8 cellular contexts compared by ENCODE assay signal in genomic region chr3:24640330-24640877, GRCh38.
DNase-seq lines count a peak whose midpoint lies in the region; ATAC-seq, FAIRE-seq and TF ChIP-seq lines count a peak whose summit lies in the region.

No MANE protein-coding gene starts in this region.

- DNase-seq in BJ (ENCODE audit: low read depth) (peak; percentile 2), HT1080 (ENCODE audit: low read depth) (peak; percentile 37), astrocyte of the cerebellum (ENCODE audit: low read depth) (peak; percentile 20), HepG2 (ENCODE audit: low spot score) (peak; percentile 15), neuronal stem cell (ENCODE audit: low spot score) (no peak), CD1c-positive myeloid dendritic cell (ENCODE audit: extremely low spot score) (no peak), SKM-1 treated with dmso at 0.1 percent for 144 hours (lab: John Stamatoyannopoulos, UW; ENCODE audit: unreplicated experiment) (no peak)

- no peak overlapping the region for H3K23ac ChIP-seq in neuronal stem cell (ENCODE audit: low read depth, low read length, poor library complexity)

- no peak overlapping the region for H2BK12ac ChIP-seq in neuronal stem cell (ENCODE audit: low read length)

- no peak overlapping the region for H3K18ac ChIP-seq in neuronal stem cell (ENCODE audit: low read length)

- H3K4me3 ChIP-seq in BJ (ENCODE audit: low read depth, low read length), result no peak overlapping the region
- no peak overlapping the region for H3K4me3 ChIP-seq in astrocyte of the cerebellum (ENCODE audit: low read depth, low read length)
- no peak overlapping the region for H3K4me3 ChIP-seq in HepG2 (replicated peaks in 1 of 3; ENCODE audit: insufficient read depth in 1 of 3, low read depth in 2 of 3, low read length in 3 of 3)
- no peak overlapping the region for H3K4me3 ChIP-seq in neuronal stem cell (ENCODE audit: low read length in 2 of 2)

- H4K91ac ChIP-seq in neuronal stem cell (ENCODE audit: low read depth, low read length, poor library complexity), result no peak overlapping the region

- H3K9me3 ChIP-seq in HepG2 (ENCODE audit: low read length) (no peaks in the 10 kb centered on the region), neuronal stem cell (replicated peaks in 1 of 2; ENCODE audit: control insufficient read depth in 2 of 2, insufficient read depth in 1 of 2, low read depth in 1 of 2, low read length in 2 of 2) (no peaks in the 10 kb centered on the region)

- H3K36me3 ChIP-seq in BJ (ENCODE audit: control insufficient read depth, insufficient read depth, low read length) (no peaks in the 10 kb centered on the region), HepG2 (replicated peaks in 1 of 2; ENCODE audit: control insufficient read depth in 1 of 2, insufficient read depth in 2 of 2, low read length in 2 of 2) (no peaks in the 10 kb centered on the region), neuronal stem cell (replicated peaks in 1 of 2; ENCODE audit: control insufficient read depth in 2 of 2, insufficient read depth in 2 of 2, low read length in 2 of 2) (no peaks in the 10 kb centered on the region)

- H3K79me2 ChIP-seq in HepG2 (ENCODE audit: insufficient read depth, low read length), result no peaks in the 10 kb centered on the region

- ATAC-seq in HepG2 (peak; percentile 94), HG03520 (IDR thresholded peaks at IDR 0.05; ENCODE audit: unreplicated experiment) (no peak)

- H3K4me1 ChIP-seq in HepG2 (ENCODE audit: insufficient read depth, low read length), result no peaks in the 10 kb centered on the region
- no peaks in the 10 kb centered on the region for H3K4me1 ChIP-seq in neuronal stem cell (ENCODE audit: control insufficient read depth in 2 of 2, insufficient read depth in 1 of 2, low read depth in 1 of 2, low read length in 2 of 2)

- WGBS in HepG2 (ENCODE audit: low lambda C conversion rate), result 0% methylated on average over 3 of the region's 3 CpGs
- no CpG with 5 or more reads among the region's 3 CpGs for WGBS in neuronal stem cell (ENCODE audit: extremely low coverage in 2 of 2, insufficient read length in 2 of 2, insufficient replicate concordance in 1 of 2), 2 donors

- CTCF ChIA-PET in BJ (lab: Yijun Ruan, JAX) (interaction anchor here (0.7 kb wide), 2 partner anchors 14 to 380 kb away, joined by 3 read pairs; no protein-coding TSS in a partner anchor), HepG2 (lab: Yijun Ruan, JAX; ENCODE audit: low intra/inter-chr PET ratio, low total read pairs) (interaction anchor here (1.5 to 2.0 kb wide), 4 partner anchors 376 to 641 kb away, joined by 6 to 8 read pairs (median 7); no protein-coding TSS in a partner anchor)

- H2BK120ac ChIP-seq in neuronal stem cell (ENCODE audit: low read depth, low read length), result no peak overlapping the region

- H3K27ac ChIP-seq in HepG2 (ENCODE audit: extremely low read length, insufficient read depth, low read length) (no peak overlapping the region), neuronal stem cell (replicated peaks; ENCODE audit: low read length) (no peak overlapping the region)

- POLR2A ChIA-PET in BJ (lab: Charles Lee), result no interaction called here
- POLR2A ChIA-PET in HepG2 (lab: Yijun Ruan, JAX), result no interaction called here

- TF ChIP-seq CTCF in BJ (IDR thresholded peaks at IDR 0.05; ENCODE audit: insufficient read depth, low read depth, low read length) (peak; percentile 57), astrocyte of the cerebellum (IDR thresholded peaks at IDR 0.05; ENCODE audit: low read depth, low read length, missing control alignments) (peak; percentile 44), HepG2 (CRISPR knock-in tag; IDR thresholded peaks at IDR 0.05) (peak; percentile 79)

- H3K4me2 ChIP-seq in HepG2 (ENCODE audit: low read depth, low read length), result no peak overlapping the region
- no peak overlapping the region for H3K4me2 ChIP-seq in neuronal stem cell (ENCODE audit: insufficient read depth, low read length, poor library complexity, severe bottlenecking)

- H4K8ac ChIP-seq in neuronal stem cell (ENCODE audit: low read depth, low read length), result no peak overlapping the region

- H2AFZ ChIP-seq in HepG2 (ENCODE audit: low read length) (no peak overlapping the region), neuronal stem cell (ENCODE audit: low read length) (no peak overlapping the region)

- H3K4ac ChIP-seq in neuronal stem cell (ENCODE audit: low read length), result no peak overlapping the region

- no peak overlapping the region for H3K14ac ChIP-seq in neuronal stem cell (ENCODE audit: low read length)

- BruUV-seq in HepG2 (replicated peaks; lab: Mats Ljungman, UMichigan), result no TSS peak

- in situ Hi-C loops in astrocyte of the cerebellum (cut with HindIII; ENCODE audit: low sequenced_read_pairs), result no loop called here
- in situ Hi-C loops in HepG2 (cut with HindIII; ENCODE audit: extremely low pct_ligation_motif_present, low pct_unique_long_range_greater_than_20kb), result loop anchor here (25.0 kb wide), 1 partner anchor 378 kb away; no protein-coding TSS in a partner anchor

- no peak for TF ChIP-seq POLR2A in HepG2 (IDR thresholded peaks at IDR 0.05; ENCODE audit: insufficient read depth in 1 of 2, low read depth in 2 of 2, low read length in 2 of 2)

- no peak overlapping the region for H3K9ac ChIP-seq in HepG2 (ENCODE audit: insufficient read depth, low read depth, low read length)
- H3K9ac ChIP-seq in neuronal stem cell (ENCODE audit: low read depth, low read length, poor library complexity), result no peak overlapping the region

- TF ChIP-seq EP300 in HepG2 (IDR thresholded peaks at IDR 0.05; ENCODE audit: low read depth in 2 of 2, low read length in 2 of 2), result no peak
- TF ChIP-seq EP300 in HepG2 (CRISPR knock-in tag; IDR thresholded peaks at IDR 0.05; ENCODE audit: borderline replicate concordance), result no peak

- H2BK5ac ChIP-seq in neuronal stem cell (ENCODE audit: low read length), result no peak overlapping the region

- no peak overlapping the region for H2BK15ac ChIP-seq in neuronal stem cell (ENCODE audit: low read length)

- peak; percentile 68; the same call in 1 of the 2 replicates for TF ChIP-seq RAD21 in HepG2 (CRISPR knock-in tag; IDR thresholded peaks at IDR 0.05)

- no peaks in the 10 kb centered on the region for H3K79me1 ChIP-seq in neuronal stem cell (ENCODE audit: low read depth, low read length)

- intact Hi-C loops in HepG2 (cut with micrococcal nuclease; ENCODE audit: unreplicated experiment), result loop anchor here (1.0 to 10.0 kb wide), 5 partner anchors 116 to 572 kb away; no protein-coding TSS in a partner anchor

- peak; percentile 78 for FAIRE-seq in HepG2 (lab: Jason Lieb, UNC)

- no peak overlapping the region for H2AK5ac ChIP-seq in neuronal stem cell (ENCODE audit: low read depth, low read length)

- H3K27me3 ChIP-seq in BJ (ENCODE audit: control insufficient read depth, insufficient read depth, low read length) (no peaks in the 10 kb centered on the region), HepG2 (ENCODE audit: control insufficient read depth in 1 of 2, insufficient read depth in 2 of 2, low read length in 2 of 2) (no peaks in the 10 kb centered on the region), neuronal stem cell (ENCODE audit: control insufficient read depth in 3 of 3, insufficient read depth in 3 of 3, low read depth in 1 of 3, low read length in 3 of 3) (no peaks in the 10 kb centered on the region)

- no peaks in the 10 kb centered on the region for H4K20me1 ChIP-seq in HepG2 (ENCODE audit: insufficient read depth, low read length)

TF ChIP-seq in HepG2, 621 proteins besides CTCF, POLR2A, EP300 and RAD21 (continues in another document):
- TF ChIP-seq ESRRA (CRISPR knock-in tag; IDR thresholded peaks at IDR 0.05; ENCODE audit: low read depth) (no peak), FOXA1 (IDR thresholded peaks at IDR 0.05) (no peak), FOXA1 (CRISPR knock-in tag; IDR thresholded peaks at IDR 0.05) (peak; percentile 75; the same call in 1 of the 2 replicates), ZNF557 (CRISPR knock-in tag; IDR thresholded peaks at IDR 0.05) (no peak), PITX1 (CRISPR knock-in tag; IDR thresholded peaks at IDR 0.05) (no peak), NR1H2 (CRISPR knock-in tag; IDR thresholded peaks at IDR 0.05; ENCODE audit: borderline replicate concordance, low read depth) (no peak), ZFP82 (CRISPR knock-in tag; IDR thresholded peaks at IDR 0.05; ENCODE audit: borderline replicate concordance) (no peak), ZNF543 (CRISPR knock-in tag; IDR thresholded peaks at IDR 0.05) (no peak), ZNF33A (CRISPR knock-in tag; IDR thresholded peaks at IDR 0.05; ENCODE audit: borderline replicate concordance) (no peak), ZNF703 (CRISPR knock-in tag; IDR thresholded peaks at IDR 0.05; ENCODE audit: borderline replicate concordance) (no peak), MEIS2 (CRISPR knock-in tag; IDR thresholded peaks at IDR 0.05) (no peak), PAF1 (CRISPR knock-in tag; IDR thresholded peaks at IDR 0.05) (no peak), SMC3 (IDR thresholded peaks at IDR 0.05; ENCODE audit: low read length) (peak; percentile 81), ZNF850 (CRISPR knock-in tag; conservative IDR thresholded peaks at IDR 0.05) (no peak), ARHGAP35 (CRISPR knock-in tag; IDR thresholded peaks at IDR 0.05; ENCODE audit: borderline replicate concordance) (no peak), ATF1 (CRISPR knock-in tag; IDR thresholded peaks at IDR 0.05) (no peak)
- TF ChIP-seq, protein P1, sequence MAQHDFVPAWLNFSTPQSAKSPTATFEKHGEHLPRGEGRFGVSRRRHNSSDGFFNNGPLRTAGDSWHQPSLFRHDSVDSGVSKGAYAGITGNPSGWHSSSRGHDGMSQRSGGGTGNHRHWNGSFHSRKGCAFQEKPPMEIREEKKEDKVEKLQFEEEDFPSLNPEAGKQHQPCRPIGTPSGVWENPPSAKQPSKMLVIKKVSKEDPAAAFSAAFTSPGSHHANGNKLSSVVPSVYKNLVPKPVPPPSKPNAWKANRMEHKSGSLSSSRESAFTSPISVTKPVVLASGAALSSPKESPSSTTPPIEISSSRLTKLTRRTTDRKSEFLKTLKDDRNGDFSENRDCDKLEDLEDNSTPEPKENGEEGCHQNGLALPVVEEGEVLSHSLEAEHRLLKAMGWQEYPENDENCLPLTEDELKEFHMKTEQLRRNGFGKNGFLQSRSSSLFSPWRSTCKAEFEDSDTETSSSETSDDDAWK (CRISPR knock-in tag; IDR thresholded peaks at IDR 0.05), result no peak

Comparison
In these comparisons a context has a peak if more than half of its experiments do, and no peak if none do; other contexts are left out.
1. DNase-seq: peak in BJ (single experiment), HT1080 (single experiment), astrocyte of the cerebellum (single experiment) and HepG2 (single experiment); none in neuronal stem cell (single experiment), CD1c-positive myeloid dendritic cell (single experiment) and SKM-1 treated with dmso at 0.1 percent for 144 hours (single experiment).
2. Peak in every context shown above with its lines, with median percentiles within 50 percentile points of each other: CTCF ChIP-seq.